15 cellular contexts compared by ENCODE assay signal in the genomic region with DNA sequence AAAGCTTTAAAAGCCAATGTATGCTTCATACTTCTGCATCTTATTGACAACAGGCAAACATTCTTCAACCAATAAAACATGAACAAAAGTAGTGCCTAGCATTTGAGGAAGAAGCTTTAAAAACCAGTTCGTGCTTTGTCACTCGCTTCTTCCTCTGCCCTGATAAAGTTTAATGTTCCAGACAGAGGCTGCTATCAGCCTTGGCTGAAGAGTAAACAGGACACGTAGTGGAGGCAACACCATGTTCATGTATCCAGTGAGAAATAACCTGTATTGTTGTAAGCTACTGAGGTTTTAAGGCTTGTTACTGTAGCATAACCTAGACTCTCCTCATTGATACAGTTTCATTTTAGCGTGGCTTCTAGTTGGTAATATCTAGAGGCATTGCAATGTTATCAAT.
"Had no signal": no experiment of that assay in that cellular context is flagged by ENCODE, and none has a peak within 500 bp of the region (broad histone marks: within the 10 kb centered on the region; RNA-seq: fewer than 3 reads in every experiment).

No MANE protein-coding gene starts in this region.

- DNase-seq: activated CD4-positive, alpha-beta T cell treated with anti-CD3 and anti-CD28 coated beads, Interleukin-2, amount 50 U/mL, for 4 hours; activated CD4-positive, CD25-positive, alpha-beta regulatory T cell treated with anti-CD3 and anti-CD28 coated beads, Interleukin-2, amount 50 U/mL, for 72 hours; activated effector memory CD4-positive, alpha-beta T cell treated with anti-CD3 and anti-CD28 coated beads, Interleukin-2, amount 50 U/mL, for 16 hours; activated naive CD8-positive, alpha-beta T cell treated with anti-CD3 and anti-CD28 coated beads for 36 hours; activated T-cell treated with anti-CD3 and anti-CD28 coated beads, Interleukin-2, amount 50 U/mL, for 1 hour; dorsolateral prefrontal cortex; glutamatergic neuron; islet precursor cell; stimulated activated CD4-positive, alpha-beta T cell treated with anti-CD3 and anti-CD28 coated beads, Interleukin-4, amount 100 ng/mL, for 1 hour; stimulated activated CD8-positive, alpha-beta memory T cell treated with anti-CD3 and anti-CD28 coated beads, Interleukin-4, amount 100 ng/mL, for 48 hours; stimulated activated naive CD8-positive, alpha-beta T cell treated with anti-CD3 and anti-CD28 coated beads, Interleukin-15, Interleukin-2, amounts not matched to agents 100 U/mL and 50 U/mL, for 24 hours; upper lobe of right lung had no signal

- H3K9me3 Mint-ChIP-seq: activated naive CD8-positive, alpha-beta T cell treated with anti-CD3 and anti-CD28 coated beads for 36 hours; T-helper 1 cell treated with Interleukin-12 subunit alpha and Interleukin-12 subunit beta and Interleukin-4 antibody, amounts not matched to agents 30 μg/mL and 1 μg/mL, for 36 hours had no signal

- H3K4me3 Mint-ChIP-seq: activated naive CD8-positive, alpha-beta T cell treated with anti-CD3 and anti-CD28 coated beads for 36 hours; T-helper 1 cell treated with Interleukin-12 subunit alpha and Interleukin-12 subunit beta and Interleukin-4 antibody, amounts not matched to agents 30 μg/mL and 1 μg/mL, for 36 hours had no signal

- H3K27me3 Mint-ChIP-seq: activated naive CD8-positive, alpha-beta T cell treated with anti-CD3 and anti-CD28 coated beads for 36 hours had no signal

- ATAC-seq: stimulated activated naive CD8-positive, alpha-beta T cell treated with anti-CD3 and anti-CD28 coated beads, Interleukin-15, Interleukin-2, amounts not matched to agents 100 U/mL and 50 U/mL, for 24 hours; upper lobe of right lung had no signal

- FAIRE-seq: endometrium, TTC549 had no signal
